ENCODE assay signal across 12 cellular contexts in genomic region chr6:50820590-50821234, GRCh38. TPM values are rescaled to one million over a fixed set of nuclear protein-coding genes. Genes with fewer than 3 reads are reported as not detected.
DNase-seq lines count a peak whose midpoint lies in the region; ATAC-seq and TF ChIP-seq lines count a peak whose summit lies in the region.
"Had no signal": no experiment of that assay in that cellular context is flagged by ENCODE, and none has a peak within 500 bp of the region (broad histone marks: within the 10 kb centered on the region; RNA-seq: fewer than 3 reads in every experiment).

No MANE protein-coding gene starts in this region.

- H3K9ac ChIP-seq in NT2/D1 (ENCODE audit: insufficient read length, low read depth): no peak overlapping the region

- H3K4me3 Mint-ChIP-seq in GM23338 (peak overlapping the region; percentile 73), progenitor cell of endocrine pancreas (ENCODE audit: low read depth) (peak overlapping the region; percentile 63)
- H3K4me3 Mint-ChIP-seq: natural killer cell had no signal

- peaks cover 73% of the 10 kb centered on the region for H3K4me1 ChIP-seq in GM23338 (ENCODE audit: insufficient read depth)
- H3K4me1 ChIP-seq in NT2/D1 (ENCODE audit: insufficient read depth, insufficient read length): peaks cover 4% of the 10 kb centered on the region
- peaks cover 16% of the 10 kb centered on the region for H3K4me1 ChIP-seq in foreskin keratinocyte

- H3K27ac ChIP-seq in GM23338 (ENCODE audit: low read depth): no peak overlapping the region
- peak overlapping the region; percentile 82 for H3K27ac ChIP-seq in foreskin keratinocyte
- H3K27ac ChIP-seq: Peyer's patch had no signal

- ATAC-seq in GM23338 (no peak), foreskin keratinocyte (no peak), HG03571 (IDR thresholded peaks at IDR 0.05; ENCODE audit: unreplicated experiment) (no peak), sciatic nerve (no peak)
- ATAC-seq: natural killer cell had no signal

- peaks cover 20% of the 10 kb centered on the region; the same call in 1 of the 2 replicates for H3F3A ChIP-seq in GM23338 (replicated peaks; ENCODE audit: low read depth)

- H3K27me3 ChIP-seq in GM23338 (ENCODE audit: insufficient read depth) (peaks cover 99% of the 10 kb centered on the region), NT2/D1 (ENCODE audit: insufficient read depth, insufficient read length) (peaks cover 91% of the 10 kb centered on the region), foreskin keratinocyte (peaks cover 30% of the 10 kb centered on the region)

- peak overlapping the region; percentile 76 for H3K4me2 ChIP-seq in GM23338

- TF ChIP-seq CTCF in GM23338 (conservative IDR thresholded peaks at IDR 0.05; ENCODE audit: low read depth in 2 of 2) (no peak), foreskin keratinocyte (conservative IDR thresholded peaks at IDR 0.05) (no peak), progenitor cell of endocrine pancreas (IDR thresholded peaks at IDR 0.05; ENCODE audit: unreplicated experiment) (no peak)

- H2AFZ ChIP-seq in GM23338: peak overlapping the region; percentile 83

- H3K4me3 ChIP-seq in GM23338 (peak overlapping the region; percentile 51), NT2/D1 (ENCODE audit: insufficient read length, low read depth) (peak overlapping the region; percentile 32)
- H3K4me3 ChIP-seq: Peyer's patch had no signal

- no peaks in the 10 kb centered on the region for H3K9me3 ChIP-seq in NT2/D1 (ENCODE audit: insufficient read depth, low read length)
- H3K9me3 ChIP-seq: Peyer's patch had no signal

- H3K9me3 Mint-ChIP-seq in GM23338 (peaks cover 13% of the 10 kb centered on the region), progenitor cell of endocrine pancreas (ENCODE audit: low read depth) (no peaks in the 10 kb centered on the region)

- no peaks in the 10 kb centered on the region for H3K79me2 ChIP-seq in GM23338 (replicated peaks; ENCODE audit: insufficient read depth)

- H3K36me3 Mint-ChIP-seq in GM23338 (ENCODE audit: low read depth) (no peaks in the 10 kb centered on the region; the same call in 2 of the 3 replicates), progenitor cell of endocrine pancreas (ENCODE audit: insufficient read depth) (no peaks in the 10 kb centered on the region)

- DNase-seq in GM23338 (ENCODE audit: low spot score) (no peak), NT2/D1 (ENCODE audit: low read depth, low spot score) (no peak), foreskin keratinocyte (no peak), progenitor cell of endocrine pancreas (ENCODE audit: low spot score, unreplicated experiment) (no peak), DMS114 treated with DMSO at 0.1 percent for 48 hours (lab: John Stamatoyannopoulos, UW; ENCODE audit: unreplicated experiment) (no peak), sciatic nerve (ENCODE audit: low spot score) (no peak)
- DNase-seq: COR-L47; natural killer cell; NCI-H2107; Peyer's patch; stimulated activated naive CD4-positive, alpha-beta T cell had no signal

- H3K27me3 Mint-ChIP-seq in GM23338 (ENCODE audit: insufficient read depth, low read depth, poor library complexity) (peaks cover 97% of the 10 kb centered on the region), progenitor cell of endocrine pancreas (peaks cover 95% of the 10 kb centered on the region)

- no peaks in the 10 kb centered on the region for H3K9me2 ChIP-seq in GM23338 (ENCODE audit: insufficient read depth)

- intact Hi-C loops in sciatic nerve (cut with DNase I): no loop called here

- H3K27ac Mint-ChIP-seq in GM23338 (no peak overlapping the region), progenitor cell of endocrine pancreas (peak overlapping the region; percentile 69)
- H3K27ac Mint-ChIP-seq: natural killer cell had no signal

- H4K20me1 ChIP-seq in GM23338 (replicated peaks; ENCODE audit: insufficient read depth): peaks cover 14% of the 10 kb centered on the region

- H3K36me3 ChIP-seq in GM23338 (ENCODE audit: insufficient read depth): no peaks in the 10 kb centered on the region
- H3K36me3 ChIP-seq in NT2/D1 (ENCODE audit: insufficient read depth, insufficient read length, low read length): no peaks in the 10 kb centered on the region
- H3K36me3 ChIP-seq: Peyer's patch had no signal

- H3K4me1 Mint-ChIP-seq in GM23338 (peaks cover 66% of the 10 kb centered on the region), progenitor cell of endocrine pancreas (ENCODE audit: low read depth) (peaks cover 21% of the 10 kb centered on the region)

TF ChIP-seq in GM23338, 12 proteins besides CTCF, POLR2A, EP300 and RAD21:
- TF ChIP-seq POLR2AphosphoS5 (IDR thresholded peaks at IDR 0.05; ENCODE audit: low read depth) (no peak), CREB1 (CRISPR knock-in tag; IDR thresholded peaks at IDR 0.05; ENCODE audit: low read depth) (no peak), ZNF462 (CRISPR knock-in tag; IDR thresholded peaks at IDR 0.05) (no peak), EZH2 (IDR thresholded peaks at IDR 0.05; ENCODE audit: low read depth, unreplicated experiment) (peak; percentile 75), ZNF114 (CRISPR knock-in tag; IDR thresholded peaks at IDR 0.05) (no peak), EZH2phosphoT487 (IDR thresholded peaks at IDR 0.05; ENCODE audit: unreplicated experiment) (no peak)
- TF ChIP-seq, protein P1, sequence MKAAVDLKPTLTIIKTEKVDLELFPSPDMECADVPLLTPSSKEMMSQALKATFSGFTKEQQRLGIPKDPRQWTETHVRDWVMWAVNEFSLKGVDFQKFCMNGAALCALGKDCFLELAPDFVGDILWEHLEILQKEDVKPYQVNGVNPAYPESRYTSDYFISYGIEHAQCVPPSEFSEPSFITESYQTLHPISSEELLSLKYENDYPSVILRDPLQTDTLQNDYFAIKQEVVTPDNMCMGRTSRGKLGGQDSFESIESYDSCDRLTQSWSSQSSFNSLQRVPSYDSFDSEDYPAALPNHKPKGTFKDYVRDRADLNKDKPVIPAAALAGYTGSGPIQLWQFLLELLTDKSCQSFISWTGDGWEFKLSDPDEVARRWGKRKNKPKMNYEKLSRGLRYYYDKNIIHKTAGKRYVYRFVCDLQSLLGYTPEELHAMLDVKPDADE (IDR thresholded peaks at IDR 0.05): no peak

RNA-seq across cellular contexts. Expression of gene TFAP2B, which starts 2.0 kb away (rescaled TPM):
- not detected in 2 replicates for total RNA-seq in GM23338 (2014; rRNA removed; shearing (Covaris generic))
- polyA plus RNA-seq in GM23338 (2016; fragmentation: Nextera tagmentation; extraction: Ambion mirVana): not detected in 2 replicates
- 0.14 and 0.92 TPM in 2 replicates for total RNA-seq in foreskin keratinocyte
- polyA plus RNA-seq in foreskin keratinocyte: 0.23 and 0.63 TPM in 2 replicates
- 0.74 and 1.8 TPM in 2 replicates for total RNA-seq in progenitor cell of endocrine pancreas
- total RNA-seq in sciatic nerve: not detected
- total RNA-seq: natural killer cell, Peyer's patch had no signal
